ENCODE assay signal across 21 cellular contexts in genomic region chr2:37862620-37863019, GRCh38.
DNase-seq lines count a peak whose midpoint lies in the region; ATAC-seq, FAIRE-seq and TF ChIP-seq lines count a peak whose summit lies in the region.
"Had no signal": no experiment of that assay in that cellular context is flagged by ENCODE, and none has a peak within 500 bp of the region (broad histone marks: within the 10 kb centered on the region; RNA-seq: fewer than 3 reads in every experiment).

No MANE protein-coding gene starts in this region.

- H3K4me3 ChIP-seq in kidney (ENCODE audit: low read length in 2 of 2) = no peak overlapping the region
- H3K4me3 ChIP-seq in neuronal stem cell (ENCODE audit: low read length in 2 of 2) = no peak overlapping the region
- no peak overlapping the region for H3K4me3 ChIP-seq in stomach smooth muscle (ENCODE audit: low read length in 2 of 2)
- H3K4me3 ChIP-seq: A549; BLaER1 treated with 17β-estradiol and CSF1 and Interleukin-3, amounts not matched to agents 10 nM and 100 nM had no signal

- H2BK15ac ChIP-seq in neuronal stem cell (ENCODE audit: low read length) = no peak overlapping the region

- intact Hi-C loops in kidney (cut with DNase I) = no loop called here
- intact Hi-C loops in left colon (cut with DNase I, micrococcal nuclease) = no loop called here

- DNase-seq in kidney (peak; percentile 23), neuronal stem cell (ENCODE audit: low spot score) (no peak), NCI-H526 treated with DMSO at 0.1 percent for 48 hours (lab: John Stamatoyannopoulos, UW) (no peak), left colon (no peak), NCI-H1092 (lab: John Stamatoyannopoulos, UW) (no peak)
- DNase-seq: 8988T; AML-193; Caco-2; Calu3; CD4-positive, alpha-beta T cell; CD8-positive, alpha-beta T cell; DMS79 treated with DMSO at 0.1 percent for 48 hours; GF-D8 had no signal

- H3K27me3 ChIP-seq in neuronal stem cell (ENCODE audit: control insufficient read depth in 3 of 3, insufficient read depth in 3 of 3, low read depth in 1 of 3, low read length in 3 of 3) (peaks cover 0 to 2% (median 0%) of the 10 kb centered on the region in 3 experiments), stomach smooth muscle (ENCODE audit: control insufficient read depth in 1 of 2, insufficient read depth in 2 of 2, low read length in 2 of 2) (no peaks in the 10 kb centered on the region)
- H3K27me3 ChIP-seq: BLaER1 treated with 17β-estradiol and CSF1 and Interleukin-3, amounts not matched to agents 10 nM and 100 nM had no signal

- H3K36me3 ChIP-seq in kidney (ENCODE audit: control insufficient read depth in 1 of 2, insufficient read depth in 2 of 2, low read length in 2 of 2) = no peaks in the 10 kb centered on the region
- no peaks in the 10 kb centered on the region for H3K36me3 ChIP-seq in neuronal stem cell (replicated peaks in 1 of 2; ENCODE audit: control insufficient read depth in 2 of 2, insufficient read depth in 2 of 2, low read length in 2 of 2)
- no peaks in the 10 kb centered on the region for H3K36me3 ChIP-seq in stomach smooth muscle (ENCODE audit: control insufficient read depth in 2 of 2, insufficient read depth in 2 of 2, low read length in 2 of 2)
- H3K36me3 ChIP-seq: BLaER1 treated with 17β-estradiol and CSF1 and Interleukin-3, amounts not matched to agents 10 nM and 100 nM had no signal

- H2BK120ac ChIP-seq in neuronal stem cell (ENCODE audit: low read depth, low read length) = no peak overlapping the region

- H3K27ac ChIP-seq in kidney (ENCODE audit: low read depth in 2 of 2, low read length in 2 of 2) (no peak overlapping the region), neuronal stem cell (replicated peaks; ENCODE audit: low read length) (no peak overlapping the region), stomach smooth muscle (ENCODE audit: low read length) (peak overlapping the region; percentile 55)
- H3K27ac ChIP-seq: A549; BLaER1 treated with 17β-estradiol and CSF1 and Interleukin-3, amounts not matched to agents 10 nM and 100 nM; C4-2B had no signal

- no CpG with 5 or more reads among the region's 5 CpGs for WGBS in neuronal stem cell (ENCODE audit: extremely low coverage in 2 of 2, insufficient read length in 2 of 2, insufficient replicate concordance in 1 of 2), 2 donors

- H3K4me2 ChIP-seq in neuronal stem cell (ENCODE audit: insufficient read depth, low read length, poor library complexity, severe bottlenecking) = no peak overlapping the region
- H3K4me2 ChIP-seq: A549; BLaER1 treated with 17β-estradiol and CSF1 and Interleukin-3, amounts not matched to agents 10 nM and 100 nM had no signal

- no peak for FAIRE-seq in kidney (lab: Jason Lieb, UNC)
- FAIRE-seq: A549, D721Med, G401.6, GM12891, GM19239 had no signal

- H3K14ac ChIP-seq in neuronal stem cell (ENCODE audit: low read length) = no peak overlapping the region

- H3K4ac ChIP-seq in neuronal stem cell (ENCODE audit: low read length) = no peak overlapping the region

- H2AFZ ChIP-seq in neuronal stem cell (ENCODE audit: low read length) = no peak overlapping the region

- no peak overlapping the region for H3K9ac ChIP-seq in kidney (ENCODE audit: low read length in 2 of 2)
- H3K9ac ChIP-seq in neuronal stem cell (ENCODE audit: low read depth, low read length, poor library complexity) = no peak overlapping the region
- no peak overlapping the region for H3K9ac ChIP-seq in stomach smooth muscle (ENCODE audit: low read length in 2 of 2)
- H3K9ac ChIP-seq: BLaER1 treated with 17β-estradiol and CSF1 and Interleukin-3, amounts not matched to agents 10 nM and 100 nM had no signal

- TF ChIP-seq CTCF in kidney (IDR thresholded peaks at IDR 0.05; ENCODE audit: borderline replicate concordance, extremely low read depth, insufficient read depth) = no peak

- H2BK5ac ChIP-seq in neuronal stem cell (ENCODE audit: low read length) = peak overlapping the region; percentile 2

- no peak overlapping the region for H2BK12ac ChIP-seq in neuronal stem cell (ENCODE audit: low read length)

- no peak overlapping the region for H2AK5ac ChIP-seq in neuronal stem cell (ENCODE audit: low read depth, low read length)

- H3K23ac ChIP-seq in neuronal stem cell (ENCODE audit: low read depth, low read length, poor library complexity) = no peak overlapping the region

- no peaks in the 10 kb centered on the region for H3K4me1 ChIP-seq in kidney (ENCODE audit: control insufficient read depth in 1 of 2, insufficient read depth in 1 of 2, low read depth in 1 of 2, low read length in 2 of 2)
- peaks cover 3% of the 10 kb centered on the region in 2 donors for H3K4me1 ChIP-seq in neuronal stem cell (ENCODE audit: control insufficient read depth in 2 of 2, insufficient read depth in 1 of 2, low read depth in 1 of 2, low read length in 2 of 2)
- peaks cover 41% of the 10 kb centered on the region for H3K4me1 ChIP-seq in stomach smooth muscle (ENCODE audit: control insufficient read depth, insufficient read depth, low read length)
- H3K4me1 ChIP-seq: A549 had no signal

- H4K91ac ChIP-seq in neuronal stem cell (ENCODE audit: low read depth, low read length, poor library complexity) = no peak overlapping the region

- no peaks in the 10 kb centered on the region for H3K9me3 ChIP-seq in kidney (ENCODE audit: control insufficient read depth in 1 of 2, low read length in 2 of 2)
- peaks cover 2 to 4% of the 10 kb centered on the region in 2 donors for H3K9me3 ChIP-seq in neuronal stem cell (replicated peaks in 1 of 2; ENCODE audit: control insufficient read depth in 2 of 2, insufficient read depth in 1 of 2, low read depth in 1 of 2, low read length in 2 of 2)
- no peaks in the 10 kb centered on the region for H3K9me3 ChIP-seq in stomach smooth muscle (ENCODE audit: control insufficient read depth in 2 of 2, low read length in 2 of 2)
- H3K9me3 ChIP-seq: A549, Caco-2 had no signal

- no peaks in the 10 kb centered on the region for H3K79me1 ChIP-seq in neuronal stem cell (ENCODE audit: low read depth, low read length)

- no peak overlapping the region for H3K18ac ChIP-seq in neuronal stem cell (ENCODE audit: low read length)

- no peak for ATAC-seq in left colon
- ATAC-seq: A549; CD8-positive, alpha-beta T cell had no signal

- H4K8ac ChIP-seq in neuronal stem cell (ENCODE audit: low read depth, low read length) = no peak overlapping the region
